8 cellular contexts compared by ENCODE assay signal in the genomic region with DNA sequence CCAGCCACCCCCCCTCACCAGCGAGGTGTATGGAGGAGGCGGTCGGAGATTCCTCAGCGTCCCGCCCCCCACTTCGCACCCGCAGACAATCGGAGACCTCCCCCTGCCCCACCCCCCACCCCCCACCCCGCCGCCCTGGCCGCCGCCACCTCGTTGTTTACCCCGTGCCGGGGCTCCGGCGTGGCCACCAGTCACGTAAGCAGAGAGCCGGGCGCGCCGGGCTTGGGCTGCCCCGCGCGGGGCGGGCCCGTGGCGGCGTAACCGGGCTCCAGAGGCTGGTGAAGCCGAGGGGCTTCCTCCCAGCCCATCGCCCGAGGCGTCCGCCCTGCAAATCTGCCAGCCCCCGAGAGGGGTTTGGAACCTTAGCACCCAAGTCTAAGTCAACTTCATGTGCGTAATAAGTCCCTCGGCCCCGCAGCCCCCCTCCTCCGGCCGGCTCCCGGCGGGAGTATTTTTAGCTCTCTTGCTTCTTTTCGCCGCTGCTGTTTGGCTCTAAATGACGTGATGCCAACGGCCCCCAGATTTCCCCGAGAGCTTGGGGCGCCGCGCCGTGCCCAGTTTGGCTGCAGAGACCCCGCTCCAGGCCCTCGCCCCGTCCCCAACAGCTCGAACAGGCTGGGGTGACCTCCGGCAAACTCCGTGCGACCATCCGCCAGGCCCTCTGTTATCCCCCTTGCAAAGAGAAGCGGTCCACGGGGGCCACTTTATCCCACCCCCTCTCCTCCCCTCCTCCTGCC. TPM values are rescaled to one million over a fixed set of nuclear protein-coding genes. Genes with fewer than 3 reads are reported as not detected.
A peak's percentile ranks its signal among the peaks of the same experiment; 100 is the strongest.
DNase-seq lines count a peak whose midpoint lies in the region; ATAC-seq and TF ChIP-seq lines count a peak whose summit lies in the region.

No MANE protein-coding gene starts in this region.

- no peak overlapping the region for H3K23ac ChIP-seq in H9 (ENCODE audit: insufficient read length, low read depth, low read length)

- no peak overlapping the region; the same call in 1 of the 2 replicates for H3K4ac ChIP-seq in H9 (ENCODE audit: low read depth, low read length)

- no peak overlapping the region for H2AK5ac ChIP-seq in H9 (ENCODE audit: insufficient read length, low read length)

- H3K27ac Mint-ChIP-seq in H9 (peak overlapping the region in 1 of 3 experiments; percentile 53; a peak in 1 of 7 replicates), chondrocyte (ENCODE audit: unreplicated experiment) (peak overlapping the region; percentile 98)

- H3K27ac ChIP-seq in A673 (ENCODE audit: low read depth, low read length, poor library complexity, severe bottlenecking) (peak overlapping the region; percentile 89), H9 (ENCODE audit: insufficient read length, low read depth, low read length) (no peak overlapping the region)

- H3K4me2 ChIP-seq in H9 (ENCODE audit: insufficient read depth, insufficient read length, low read length): peak overlapping the region; percentile 92

- H3K79me1 ChIP-seq in H9 (ENCODE audit: insufficient read depth, low read depth, low read length, poor library complexity, severe bottlenecking): no peaks in the 10 kb centered on the region

- no peak overlapping the region for H3T11ph ChIP-seq in H9 (ENCODE audit: low read length)

- H2AFZ ChIP-seq in H9 (ENCODE audit: low read length): no peak overlapping the region

- H3K9me3 Mint-ChIP-seq in H9 (peaks cover 0 to 2% of the 10 kb centered on the region in 2 experiments; a peak in 3 of 5 replicates), chondrocyte (ENCODE audit: low read depth) (no peaks in the 10 kb centered on the region)

- DNase-seq in A673 (ENCODE audit: low spot score) (peak; percentile 46), H9 (peak; percentile 47), T-helper 9 cell (peak; percentile 61), chondrocyte (ENCODE audit: low spot score) (no peak), left kidney (ENCODE audit: low read depth, low spot score) (peak; percentile 68), medulla oblongata (ENCODE audit: extremely low spot score) (no peak)
- peak; percentile 32 for DNase-seq in stimulated activated CD4-positive, alpha-beta T cell treated with anti-CD3 and anti-CD28 coated beads, Interleukin-2, amount 100 ng/mL, for 4 hours (ENCODE audit: low read depth)

- TF ChIP-seq CTCF in A673 (conservative IDR thresholded peaks at IDR 0.05; ENCODE audit: low read depth, low read length): no peak
- no peak for TF ChIP-seq CTCF in H9 (conservative IDR thresholded peaks at IDR 0.05)
- no peak for TF ChIP-seq CTCF in chondrocyte (IDR thresholded peaks at IDR 0.05)

- POLR2A ChIA-PET in A673 (lab: Charles Lee; ENCODE audit: low non-redundant PET): interaction anchor here (0.6 to 0.7 kb wide), 3 partner anchors 12 to 322 kb away, joined by 3 to 13 read pairs (median 4); no protein-coding TSS in a partner anchor

- H4K8ac ChIP-seq in H9 (replicated peaks; ENCODE audit: insufficient read length, low read depth, low read length): no peak overlapping the region

- no CpG with 5 or more reads among the region's 62 CpGs for WGBS in H9 (ENCODE audit: extremely low coverage, insufficient read length, low lambda C conversion rate)

- H3K36me3 Mint-ChIP-seq in H9 (ENCODE audit: insufficient read depth in 1 of 3, low read depth in 3 of 3): no peaks in the 10 kb centered on the region; a peak in 1 of 7 replicates
- H3K36me3 Mint-ChIP-seq in chondrocyte (ENCODE audit: low read depth): no peaks in the 10 kb centered on the region

- no peaks in the 10 kb centered on the region for H3K36me3 ChIP-seq in A673 (ENCODE audit: insufficient read depth, low read length, poor library complexity, severe bottlenecking)

- H2BK20ac ChIP-seq in H9 (ENCODE audit: low read depth, low read length, poor library complexity, severe bottlenecking): no peak overlapping the region

- H3K27me3 ChIP-seq in A673 (replicated peaks; ENCODE audit: insufficient read depth, low read depth, low read length, poor library complexity): no peaks in the 10 kb centered on the region
- peaks cover 28% of the 10 kb centered on the region for H3K27me3 ChIP-seq in H9 (ENCODE audit: insufficient read depth, low read length)

- ATAC-seq in HG03139 (IDR thresholded peaks at IDR 0.05; ENCODE audit: unreplicated experiment): no peak

- H4K5ac ChIP-seq in H9 (ENCODE audit: insufficient read length, low read depth, low read length): no peak overlapping the region

- H3K14ac ChIP-seq in H9 (ENCODE audit: insufficient read depth, low read length): peak overlapping the region; percentile 72

- H2BK15ac ChIP-seq in H9 (ENCODE audit: low read depth, low read length): no peak overlapping the region

- no peaks in the 10 kb centered on the region for H3K79me2 ChIP-seq in H9 (ENCODE audit: insufficient read depth, low read length)

- peak overlapping the region; percentile 96 for H3K18ac ChIP-seq in H9 (ENCODE audit: insufficient read length, low read depth, low read length)

- no peak overlapping the region for H2BK5ac ChIP-seq in H9 (ENCODE audit: insufficient read length, low read length)

- BruUV-seq in A673 (replicated peaks; lab: Mats Ljungman, UMichigan): no TSS peak

- H3K4me3 ChIP-seq in A673 (ENCODE audit: low read depth, low read length, poor library complexity, severe bottlenecking): peak overlapping the region; percentile 92

- no peaks in the 10 kb centered on the region for H4K20me1 ChIP-seq in H9 (ENCODE audit: control insufficient read depth, insufficient read depth, insufficient read length)

- peaks cover 30% of the 10 kb centered on the region for H3K23me2 ChIP-seq in H9 (ENCODE audit: insufficient read length, low read depth, low read length, poor library complexity, severe bottlenecking)

- H3K4me3 Mint-ChIP-seq in H9: peak overlapping the region; percentile 78 to 96
- peak overlapping the region; percentile 94 for H3K4me3 Mint-ChIP-seq in chondrocyte (ENCODE audit: unreplicated experiment)

- H3K27me3 Mint-ChIP-seq in H9 (ENCODE audit: low read depth): peaks cover 92% of the 10 kb centered on the region
- H3K27me3 Mint-ChIP-seq in chondrocyte (ENCODE audit: low read depth): no peaks in the 10 kb centered on the region

- CTCF ChIA-PET in A673 (lab: Charles Lee): no interaction called here

- peaks cover 41 to 47% of the 10 kb centered on the region in 2 experiments for H3K4me1 Mint-ChIP-seq in H9
- H3K4me1 Mint-ChIP-seq in chondrocyte (ENCODE audit: low read depth): peaks cover 52% of the 10 kb centered on the region

- H3K4me1 ChIP-seq in A673 (ENCODE audit: insufficient read depth, low read length, poor library complexity, severe bottlenecking): peaks cover 11% of the 10 kb centered on the region
- H3K4me1 ChIP-seq in H9 (ENCODE audit: insufficient read depth, low read length): no peaks in the 10 kb centered on the region; the same call in 1 of the 2 replicates

- H3K56ac ChIP-seq in H9 (ENCODE audit: insufficient read length, low read depth, low read length): no peak overlapping the region

- no peak overlapping the region for H2BK120ac ChIP-seq in H9 (ENCODE audit: low read depth, low read length, poor library complexity, severe bottlenecking)

- no peaks in the 10 kb centered on the region for H3K9me3 ChIP-seq in A673 (ENCODE audit: low read depth, low read length, poor library complexity, severe bottlenecking)
- no peaks in the 10 kb centered on the region for H3K9me3 ChIP-seq in H9 (ENCODE audit: control insufficient read depth, low read depth, low read length)

- peak overlapping the region; percentile 57 for H3K9ac ChIP-seq in H9 (ENCODE audit: extremely low read depth, insufficient read length, low read length)

- intact Hi-C loops in A673 (cut with micrococcal nuclease; ENCODE audit: unreplicated experiment): loop anchor here (2.0 to 5.0 kb wide), 2 partner anchors 69 to 73 kb away; no protein-coding TSS in a partner anchor

- no peak overlapping the region for H4K91ac ChIP-seq in H9 (ENCODE audit: insufficient read length, low read depth, low read length)

- H2BK12ac ChIP-seq in H9 (ENCODE audit: insufficient read length, low read depth, low read length): peak overlapping the region; percentile 76

RNA-seq across cellular contexts. Expression of a gene that starts 2.7 kb away (rescaled TPM):
- total RNA-seq in A673 (2021) (17.3 and 21.1 TPM in 2 replicates), H9 (2021) (5.6 TPM in 2 replicates), chondrocyte (17.0 to 30.2 TPM (median 26.8 TPM) in 3 replicates)

Comparison
In these comparisons a context has a peak if more than half of its experiments do, and no peak if none do; other contexts are left out.
1. DNase-seq: peak in A673 (single experiment), H9 (single experiment), T-helper 9 cell (single experiment), left kidney (single experiment) and stimulated activated CD4-positive, alpha-beta T cell treated with anti-CD3 and anti-CD28 coated beads, Interleukin-2, amount 100 ng/mL, for 4 hours (single experiment); none in chondrocyte (single experiment) and medulla oblongata (single experiment).